ENCODE assay signal across 25 cellular contexts in genomic region chr22:30949934-30950660, GRCh38. TPM values are rescaled to one million over a fixed set of nuclear protein-coding genes. Genes with fewer than 3 reads are reported as not detected.
A peak's percentile ranks its signal among the peaks of the same experiment; 100 is the strongest.
DNase-seq lines count a peak whose midpoint lies in the region; TF ChIP-seq lines count a peak whose summit lies in the region.
"Had no signal": no experiment of that assay in that cellular context is flagged by ENCODE, and none has a peak within 500 bp of the region (broad histone marks: within the 10 kb centered on the region; RNA-seq: fewer than 3 reads in every experiment).

No MANE protein-coding gene starts in this region.

- no TSS peak for BruUV-seq in OCI-LY7 (replicated peaks; lab: Mats Ljungman, UMichigan)

- H3K27me3 ChIP-seq in endodermal cell (ENCODE audit: control insufficient read depth, insufficient read depth, low read length, poor library complexity, severe bottlenecking), result no peaks in the 10 kb centered on the region
- H3K27me3 ChIP-seq: gastroesophageal sphincter, uterus had no signal

- H3K4me1 ChIP-seq in OCI-LY7 (ENCODE audit: insufficient read depth, low read length, poor library complexity, severe bottlenecking) (no peaks in the 10 kb centered on the region), endodermal cell (ENCODE audit: control insufficient read depth, insufficient read depth, low read length) (peaks cover 18% of the 10 kb centered on the region)
- H3K4me1 ChIP-seq: A549, uterus had no signal

- POLR2A ChIA-PET in OCI-LY7 (lab: Charles Lee), result no interaction called here

- H3K36me3 Mint-ChIP-seq in endodermal cell (ENCODE audit: low read depth) (peaks cover 71% of the 10 kb centered on the region), osteocyte (ENCODE audit: unreplicated experiment) (peaks cover 43% of the 10 kb centered on the region)

- H3K27ac Mint-ChIP-seq in endodermal cell, result no peak overlapping the region
- H3K27ac Mint-ChIP-seq in osteocyte (ENCODE audit: unreplicated experiment), result no peak overlapping the region
- H3K27ac Mint-ChIP-seq: activated CD4-positive, alpha-beta memory T cell treated with anti-CD3 and anti-CD28 coated beads for 36 hours; natural killer cell treated with Interleukin-12 subunit alpha and Interleukin-12 subunit beta and Interleukin-15 and Interleukin-18, amount 100 ng/mL, for 72 hours had no signal

- H3K27me3 Mint-ChIP-seq in endodermal cell (ENCODE audit: insufficient read depth), result no peaks in the 10 kb centered on the region
- H3K27me3 Mint-ChIP-seq in osteocyte (ENCODE audit: unreplicated experiment), result no peaks in the 10 kb centered on the region
- H3K27me3 Mint-ChIP-seq: activated CD4-positive, alpha-beta memory T cell treated with anti-CD3 and anti-CD28 coated beads for 36 hours; natural killer cell treated with Interleukin-12 subunit alpha and Interleukin-12 subunit beta and Interleukin-15 and Interleukin-18, amount 100 ng/mL, for 72 hours had no signal

- no peak overlapping the region for H2AFZ ChIP-seq in OCI-LY7 (ENCODE audit: low read length)

- peak; percentile 11 for TF ChIP-seq CTCF in AG09309 (IDR thresholded peaks at IDR 0.05; ENCODE audit: control insufficient read depth, insufficient read depth, low read depth, low read length, missing control alignments)
- 0 out of 2 replicates have a peak, but pooled peaks have one; percentile 23 for TF ChIP-seq CTCF in OCI-LY7 (conservative IDR thresholded peaks at IDR 0.05; ENCODE audit: low read length)
- TF ChIP-seq CTCF in endodermal cell (conservative IDR thresholded peaks at IDR 0.05), result peak; percentile 49
- peak; percentile 9 for TF ChIP-seq CTCF in osteocyte (IDR thresholded peaks at IDR 0.05)

- peaks cover 10% of the 10 kb centered on the region for H3K4me1 Mint-ChIP-seq in endodermal cell
- H3K4me1 Mint-ChIP-seq in osteocyte (ENCODE audit: unreplicated experiment), result peaks cover 14% of the 10 kb centered on the region

- H3K4me3 Mint-ChIP-seq in endodermal cell (no peak overlapping the region), osteocyte (ENCODE audit: unreplicated experiment) (no peak overlapping the region)
- H3K4me3 Mint-ChIP-seq: activated CD4-positive, alpha-beta memory T cell treated with anti-CD3 and anti-CD28 coated beads for 36 hours; natural killer cell treated with Interleukin-12 subunit alpha and Interleukin-12 subunit beta and Interleukin-15 and Interleukin-18, amount 100 ng/mL, for 72 hours had no signal

- no peak for DNase-seq in AG09309 (ENCODE audit: low read depth)
- no peak for DNase-seq in OCI-LY7 (ENCODE audit: low spot score)
- DNase-seq in endodermal cell, result no peak
- peak; percentile 34 for DNase-seq in osteocyte (ENCODE audit: extremely low spot score, unreplicated experiment)
- no peak for DNase-seq in activated T-cell treated with anti-CD3 and anti-CD28 coated beads, Interleukin-2, amount 50 U/mL, for 1 hour
- no peak for DNase-seq in NCI-H128 (lab: John Stamatoyannopoulos, UW; ENCODE audit: unreplicated experiment)
- no peak for DNase-seq in posterior cingulate gyrus
- no peak for DNase-seq in COR-L47 (lab: John Stamatoyannopoulos, UW)
- DNase-seq: activated CD4-positive, alpha-beta memory T cell treated with anti-CD3 and anti-CD28 coated beads for 36 hours; activated CD4-positive, alpha-beta T cell treated with anti-CD3 and anti-CD28 coated beads for 1 hour; activated naive CD4-positive, alpha-beta T cell treated with anti-CD3 and anti-CD28 coated beads, Interleukin-2, amount 50 U/mL, for 16 hours; DMS153; lower lobe of right lung; mucosa of descending colon; MV-4-11; NCI-H1436 treated with DMSO at 0.1 percent for 48 hours; NCI-H226; NCI-H526 treated with DMSO at 0.1 percent for 48 hours; SIG-M5; stimulated activated naive CD4-positive, alpha-beta T cell treated with Interleukin-2 at 50 U/mL for 16 hours; uterus had no signal

- H3K36me3 ChIP-seq in OCI-LY7 (ENCODE audit: insufficient read depth, low read length) (peaks cover 96% of the 10 kb centered on the region), endodermal cell (ENCODE audit: control insufficient read depth, insufficient read depth, low read length) (peaks cover 87% of the 10 kb centered on the region)
- H3K36me3 ChIP-seq: uterus had no signal

- H4K20me1 ChIP-seq in OCI-LY7 (ENCODE audit: insufficient read depth, low read length), result no peaks in the 10 kb centered on the region

- no peaks in the 10 kb centered on the region for H3K79me2 ChIP-seq in OCI-LY7 (ENCODE audit: insufficient read depth, low read depth, low read length)

- H3K9me2 ChIP-seq in OCI-LY7 (ENCODE audit: insufficient read depth, low read length), result no peaks in the 10 kb centered on the region

- no peak overlapping the region for H3K4me3 ChIP-seq in AG09309 (ENCODE audit: control insufficient read depth, low read depth, low read length)
- no peak overlapping the region for H3K4me3 ChIP-seq in OCI-LY7 (ENCODE audit: low read depth, low read length, poor library complexity, severe bottlenecking)
- no peak overlapping the region for H3K4me3 ChIP-seq in endodermal cell (ENCODE audit: low read length)
- H3K4me3 ChIP-seq: A549, gastroesophageal sphincter, lower lobe of right lung, mucosa of descending colon, smooth muscle cell, uterus had no signal

- no peak overlapping the region for H3K4me2 ChIP-seq in OCI-LY7 (ENCODE audit: low read length)
- H3K4me2 ChIP-seq: A549, smooth muscle cell had no signal

- intact Hi-C loops in OCI-LY7 (cut with micrococcal nuclease; ENCODE audit: unreplicated experiment), result loop anchor here (2.0 to 5.0 kb wide), 2 partner anchors 133 to 197 kb away; no protein-coding TSS in a partner anchor
- intact Hi-C loops in posterior cingulate gyrus (cut with DNase I), result loop anchor here (5.0 to 10.0 kb wide), 2 partner anchors 197 to 285 kb away; no protein-coding TSS in a partner anchor

- H3K9me3 ChIP-seq in OCI-LY7 (ENCODE audit: low read length) (no peaks in the 10 kb centered on the region), endodermal cell (ENCODE audit: control insufficient read depth, low read length) (no peaks in the 10 kb centered on the region)
- H3K9me3 ChIP-seq: A549, gastroesophageal sphincter, lower lobe of right lung, mucosa of descending colon, uterus had no signal

- WGBS in endodermal cell (ENCODE audit: insufficient coverage in 1 of 2, insufficient read length in 1 of 2), 2 experiments, result 89 to 92% methylated on average over 6 to 7 of the region's 7 CpGs

- CTCF ChIA-PET in OCI-LY7 (lab: Charles Lee; ENCODE audit: unreplicated experiment), result no interaction called here

- H3K27ac ChIP-seq in OCI-LY7 (ENCODE audit: low read depth, low read length, poor library complexity, severe bottlenecking), result no peak overlapping the region
- H3K27ac ChIP-seq in endodermal cell (ENCODE audit: low read depth, low read length), result no peak overlapping the region
- H3K27ac ChIP-seq: A549, lower lobe of right lung had no signal

- no peak overlapping the region for H3K9ac ChIP-seq in endodermal cell (ENCODE audit: extremely low read depth, low read length, poor library complexity, severe bottlenecking)

- no peaks in the 10 kb centered on the region for H3K9me3 Mint-ChIP-seq in endodermal cell
- no peaks in the 10 kb centered on the region for H3K9me3 Mint-ChIP-seq in osteocyte (ENCODE audit: unreplicated experiment)
- H3K9me3 Mint-ChIP-seq: activated CD4-positive, alpha-beta memory T cell treated with anti-CD3 and anti-CD28 coated beads for 36 hours; natural killer cell treated with Interleukin-12 subunit alpha and Interleukin-12 subunit beta and Interleukin-15 and Interleukin-18, amount 100 ng/mL, for 72 hours had no signal

RNA-seq across cellular contexts. Expression of gene MORC2, which starts 18.5 kb away (rescaled TPM):
- total RNA-seq in OCI-LY7 (2014; rRNA removed; shearing (Covaris generic)), result 22.9 and 26.0 TPM in 2 replicates
- 35.6 and 37.4 TPM in 2 replicates for total RNA-seq in OCI-LY7 (2022)
- total RNA-seq in endodermal cell, result 10 to 100 TPM; 34.9 to 36.3 TPM
- polyA plus RNA-seq in endodermal cell (2013, experiment 1 of 2), result 31.7 TPM
- polyA plus RNA-seq in endodermal cell (2013, experiment 2 of 2), result 36.8 TPM
- total RNA-seq in osteocyte, result 26.9 and 29.1 TPM in 2 replicates

RNA-seq across cellular contexts. Expression of gene TUG1, which starts 19.0 kb away (rescaled TPM):
- 60.1 and 70.3 TPM in 2 replicates for total RNA-seq in OCI-LY7 (2014; rRNA removed; shearing (Covaris generic))
- total RNA-seq in OCI-LY7 (2022), result 109 and 127 TPM in 2 replicates
- total RNA-seq in endodermal cell, result 100 to 1,000 TPM; 113 to 123 TPM
- polyA plus RNA-seq in endodermal cell (2013, experiment 1 of 2), result 113 TPM
- polyA plus RNA-seq in endodermal cell (2013, experiment 2 of 2), result 105 TPM
- 92.9 and 93.2 TPM in 2 replicates for total RNA-seq in osteocyte
